Comparison of ENCODE assay signal across 13 cellular contexts in the genomic region with DNA sequence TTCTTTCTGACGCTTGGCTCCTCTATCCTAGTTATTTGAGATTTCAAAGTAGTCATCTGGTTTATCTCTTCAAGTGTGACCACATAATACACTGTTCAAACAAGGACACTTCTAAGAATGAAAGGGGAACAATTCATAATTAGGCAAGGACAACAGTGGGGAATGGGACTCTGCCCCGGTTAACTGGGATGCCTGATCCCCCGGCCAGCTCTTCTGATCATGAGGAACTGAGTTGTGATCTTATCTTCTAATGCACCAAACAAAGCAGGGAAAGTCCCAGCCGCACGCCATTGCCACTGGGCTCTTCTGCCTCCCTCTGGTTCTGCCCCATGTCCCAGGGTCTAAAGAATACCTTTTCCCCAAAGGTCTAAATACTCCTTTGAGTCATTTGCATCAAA.
DNase-seq lines count a peak whose midpoint lies in the region; ATAC-seq, FAIRE-seq and TF ChIP-seq lines count a peak whose summit lies in the region.
"Had no signal": no experiment of that assay in that cellular context is flagged by ENCODE, and none has a peak within 500 bp of the region (broad histone marks: within the 10 kb centered on the region; RNA-seq: fewer than 3 reads in every experiment).

No MANE protein-coding gene starts in this region.

- TF ChIP-seq EP300 in HepG2 (IDR thresholded peaks at IDR 0.05; ENCODE audit: low read depth in 2 of 2, low read length in 2 of 2) (peak in 1 of 2 experiments; percentile 49; a peak in 1 of 4 replicates), HepG2 (CRISPR knock-in tag; IDR thresholded peaks at IDR 0.05; ENCODE audit: borderline replicate concordance) (no peak), sigmoid colon (IDR thresholded peaks at IDR 0.05) (no peak)

- no peaks in the 10 kb centered on the region for H3K27me3 ChIP-seq in HepG2 (ENCODE audit: control insufficient read depth in 1 of 2, insufficient read depth in 2 of 2, low read length in 2 of 2)
- H3K27me3 ChIP-seq in right lobe of liver = no peaks in the 10 kb centered on the region
- no peaks in the 10 kb centered on the region for H3K27me3 ChIP-seq in sigmoid colon
- H3K27me3 ChIP-seq: suprapubic skin had no signal

- in situ Hi-C loops in HepG2 (cut with HindIII; ENCODE audit: extremely low pct_ligation_motif_present, low pct_unique_long_range_greater_than_20kb) = no loop called here

- H4K20me1 ChIP-seq in HepG2 (ENCODE audit: insufficient read depth, low read length) = no peaks in the 10 kb centered on the region

- peak overlapping the region; percentile 76 for H3K4me3 Mint-ChIP-seq in activated naive CD8-positive, alpha-beta T cell
- peak overlapping the region; percentile 76 to 80 for H3K4me3 Mint-ChIP-seq in stimulated activated naive CD8-positive, alpha-beta T cell treated with anti-CD3 and anti-CD28 coated beads, Interleukin-15, amount 100 ng/mL, for 72 hours

- H3K9ac ChIP-seq in HepG2 (ENCODE audit: insufficient read depth, low read depth, low read length) = peak overlapping the region; percentile 68

- H3K4me1 ChIP-seq in HepG2 (ENCODE audit: insufficient read depth, low read length) = peaks cover 97% of the 10 kb centered on the region
- H3K4me1 ChIP-seq in right lobe of liver = peaks cover 0 to 7% (median 3%) of the 10 kb centered on the region in 4 donors
- H3K4me1 ChIP-seq in sigmoid colon = peaks cover 0 to 18% (median 16%) of the 10 kb centered on the region in 4 donors

- H3K4me3 ChIP-seq in HepG2 (replicated peaks in 1 of 3; ENCODE audit: insufficient read depth in 1 of 3, low read depth in 2 of 3, low read length in 3 of 3) (peak overlapping the region; percentile 27 to 59 (median 34); a peak in 5 of 6 replicates), right lobe of liver (no peak overlapping the region), sigmoid colon (no peak overlapping the region)
- H3K4me3 ChIP-seq: suprapubic skin had no signal

- ATAC-seq in HepG2 (peak; percentile 32), right lobe of liver (no peak)
- peak; percentile 1 for ATAC-seq in stimulated activated naive CD8-positive, alpha-beta T cell treated with anti-CD3 and anti-CD28 coated beads, Interleukin-15, amount 100 ng/mL, for 72 hours

- peaks cover 70% of the 10 kb centered on the region for H3K4me1 Mint-ChIP-seq in activated naive CD8-positive, alpha-beta T cell (ENCODE audit: low read depth)
- H3K4me1 Mint-ChIP-seq in stimulated activated naive CD8-positive, alpha-beta T cell treated with anti-CD3 and anti-CD28 coated beads, Interleukin-15, amount 100 ng/mL, for 72 hours = peaks cover 92% of the 10 kb centered on the region

- H3K27ac Mint-ChIP-seq in activated naive CD8-positive, alpha-beta T cell = peak overlapping the region; percentile 95
- H3K27ac Mint-ChIP-seq in stimulated activated naive CD8-positive, alpha-beta T cell treated with anti-CD3 and anti-CD28 coated beads, Interleukin-15, amount 100 ng/mL, for 72 hours = peak overlapping the region; percentile 91 to 93

- H3K36me3 ChIP-seq in HepG2 (replicated peaks in 1 of 2; ENCODE audit: control insufficient read depth in 1 of 2, insufficient read depth in 2 of 2, low read length in 2 of 2) = no peaks in the 10 kb centered on the region; a peak in 1 of 5 replicates
- H3K36me3 ChIP-seq in right lobe of liver = no peaks in the 10 kb centered on the region
- H3K36me3 ChIP-seq in sigmoid colon = no peaks in the 10 kb centered on the region
- H3K36me3 ChIP-seq: suprapubic skin had no signal

- no peak for TF ChIP-seq POLR2A in HepG2 (IDR thresholded peaks at IDR 0.05; ENCODE audit: insufficient read depth in 1 of 2, low read depth in 2 of 2, low read length in 2 of 2)
- no peak for TF ChIP-seq POLR2A in right lobe of liver (IDR thresholded peaks at IDR 0.05)
- TF ChIP-seq POLR2A in sigmoid colon (IDR thresholded peaks at IDR 0.05) = no peak

- no peaks in the 10 kb centered on the region for H3K79me2 ChIP-seq in HepG2 (ENCODE audit: insufficient read depth, low read length)

- no peak overlapping the region for H2AFZ ChIP-seq in HepG2 (ENCODE audit: low read length)

- FAIRE-seq in HepG2 (lab: Jason Lieb, UNC) = peak; percentile 51
- FAIRE-seq: G401.6 had no signal

- peak; percentile 25 for TF ChIP-seq CTCF in HepG2 (CRISPR knock-in tag; IDR thresholded peaks at IDR 0.05)
- TF ChIP-seq CTCF in right lobe of liver (IDR thresholded peaks at IDR 0.05) = no peak
- no peak for TF ChIP-seq CTCF in sigmoid colon (IDR thresholded peaks at IDR 0.05)

- H3K27ac ChIP-seq in HepG2 (ENCODE audit: extremely low read length, insufficient read depth, low read length) (peak overlapping the region; percentile 79), right lobe of liver (no peak overlapping the region), sigmoid colon (no peak overlapping the region)
- H3K27ac ChIP-seq: suprapubic skin, VCaP had no signal

- H3K36me3 Mint-ChIP-seq in activated naive CD8-positive, alpha-beta T cell = no peaks in the 10 kb centered on the region

- WGBS in HepG2 (ENCODE audit: low lambda C conversion rate) = 2% methylated on average over 5 of the region's 5 CpGs
- WGBS in right lobe of liver (ENCODE audit: insufficient coverage, low coverage, low lambda C conversion rate, missing lambda C conversion rate) = 76% methylated on average over 3 of the region's 5 CpGs
- WGBS in sigmoid colon, 2 donors = 54 to 77% methylated on average over 5 of the region's 5 CpGs

- intact Hi-C loops in HepG2 (cut with micrococcal nuclease; ENCODE audit: unreplicated experiment) = loop anchor here (2.0 kb wide), 1 partner anchor 43 kb away; no protein-coding TSS in a partner anchor
- intact Hi-C loops in right lobe of liver (cut with DNase I) = no loop called here
- intact Hi-C loops in sigmoid colon (cut with DNase I) = no loop called here

- H3K9me3 Mint-ChIP-seq in activated naive CD8-positive, alpha-beta T cell (ENCODE audit: low read depth) = no peaks in the 10 kb centered on the region
- peaks cover 5 to 6% of the 10 kb centered on the region in 2 donors for H3K9me3 Mint-ChIP-seq in stimulated activated naive CD8-positive, alpha-beta T cell treated with anti-CD3 and anti-CD28 coated beads, Interleukin-15, amount 100 ng/mL, for 72 hours

- H3K4me2 ChIP-seq in HepG2 (ENCODE audit: low read depth, low read length) = peak overlapping the region; percentile 78

- TSS peak; percentile 64 for BruUV-seq in HepG2 (replicated peaks; lab: Mats Ljungman, UMichigan)

- DNase-seq in HepG2 (ENCODE audit: low spot score) (peak; percentile 56), right lobe of liver (no peak), OCI-M1 (lab: John Stamatoyannopoulos, UW) (peak; percentile 39), GOT3 (lab: John Stamatoyannopoulos, UW) (no peak), sigmoid colon (no peak), dermis blood vessel endothelial cell (no peak)
- no peak for DNase-seq in stimulated activated naive CD8-positive, alpha-beta T cell treated with anti-CD3 and anti-CD28 coated beads, Interleukin-15, amount 100 ng/mL, for 72 hours
- DNase-seq: effector CD4-positive, alpha-beta T cell; RPMI8226 had no signal

- H3K9me3 ChIP-seq in HepG2 (ENCODE audit: low read length) (no peaks in the 10 kb centered on the region), right lobe of liver (no peaks in the 10 kb centered on the region), sigmoid colon (no peaks in the 10 kb centered on the region)
- H3K9me3 ChIP-seq: suprapubic skin had no signal

- CTCF ChIA-PET in HepG2 (lab: Yijun Ruan, JAX; ENCODE audit: low intra/inter-chr PET ratio, low total read pairs) = no interaction called here

- POLR2A ChIA-PET in HepG2 (lab: Yijun Ruan, JAX) = interaction anchor here (0.7 to 9.3 kb wide), 31 partner anchors 8 to 318 kb away, joined by 3 to 97 read pairs (median 4); no protein-coding TSS in a partner anchor

- no peaks in the 10 kb centered on the region for H3K27me3 Mint-ChIP-seq in activated naive CD8-positive, alpha-beta T cell
- H3K27me3 Mint-ChIP-seq in stimulated activated naive CD8-positive, alpha-beta T cell treated with anti-CD3 and anti-CD28 coated beads, Interleukin-15, amount 100 ng/mL, for 72 hours = no peaks in the 10 kb centered on the region

- no peak for TF ChIP-seq RAD21 in HepG2 (CRISPR knock-in tag; IDR thresholded peaks at IDR 0.05)

TF ChIP-seq in HepG2, 621 proteins besides CTCF, POLR2A, EP300 and RAD21 (continues in another document):
- TF ChIP-seq, protein P1, sequence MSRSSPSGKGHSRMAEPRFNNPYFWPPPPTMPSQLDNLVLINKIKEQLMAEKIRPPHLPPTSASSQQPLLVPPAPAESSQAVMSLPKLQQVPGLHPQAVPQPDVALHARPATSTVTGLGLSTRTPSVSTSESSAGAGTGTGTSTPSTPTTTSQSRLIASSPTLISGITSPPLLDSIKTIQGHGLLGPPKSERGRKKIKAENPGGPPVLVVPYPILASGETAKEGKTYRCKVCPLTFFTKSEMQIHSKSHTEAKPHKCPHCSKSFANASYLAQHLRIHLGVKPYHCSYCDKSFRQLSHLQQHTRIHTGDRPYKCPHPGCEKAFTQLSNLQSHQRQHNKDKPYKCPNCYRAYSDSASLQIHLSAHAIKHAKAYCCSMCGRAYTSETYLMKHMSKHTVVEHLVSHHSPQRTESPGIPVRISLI (CRISPR knock-in tag; IDR thresholded peaks at IDR 0.05; ENCODE audit: borderline replicate concordance) = no peak
- TF ChIP-seq ZNF816 (CRISPR knock-in tag; IDR thresholded peaks at IDR 0.05; ENCODE audit: borderline replicate concordance) (no peak), ZFY (CRISPR knock-in tag; IDR thresholded peaks at IDR 0.05) (0 out of 2 replicates have a peak, but pooled peaks have one; percentile 2), ZNF350 (CRISPR knock-in tag; IDR thresholded peaks at IDR 0.05; ENCODE audit: borderline replicate concordance, low read depth) (no peak), HOXA5 (CRISPR knock-in tag; IDR thresholded peaks at IDR 0.05) (no peak), ZNF225 (CRISPR knock-in tag; IDR thresholded peaks at IDR 0.05) (no peak), ZNF543 (CRISPR knock-in tag; IDR thresholded peaks at IDR 0.05) (no peak), ZBTB21 (CRISPR knock-in tag; IDR thresholded peaks at IDR 0.05) (no peak)
- TF ChIP-seq, protein P2, sequence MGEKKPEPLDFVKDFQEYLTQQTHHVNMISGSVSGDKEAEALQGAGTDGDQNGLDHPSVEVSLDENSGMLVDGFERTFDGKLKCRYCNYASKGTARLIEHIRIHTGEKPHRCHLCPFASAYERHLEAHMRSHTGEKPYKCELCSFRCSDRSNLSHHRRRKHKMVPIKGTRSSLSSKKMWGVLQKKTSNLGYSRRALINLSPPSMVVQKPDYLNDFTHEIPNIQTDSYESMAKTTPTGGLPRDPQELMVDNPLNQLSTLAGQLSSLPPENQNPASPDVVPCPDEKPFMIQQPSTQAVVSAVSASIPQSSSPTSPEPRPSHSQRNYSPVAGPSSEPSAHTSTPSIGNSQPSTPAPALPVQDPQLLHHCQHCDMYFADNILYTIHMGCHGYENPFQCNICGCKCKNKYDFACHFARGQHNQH (CRISPR knock-in tag; IDR thresholded peaks at IDR 0.05) = no peak

Comparison
In these comparisons a context has a peak if more than half of its experiments do, and no peak if none do; other contexts are left out.
1. ATAC-seq: peak in HepG2 (single experiment) and stimulated activated naive CD8-positive, alpha-beta T cell treated with anti-CD3 and anti-CD28 coated beads, Interleukin-15, amount 100 ng/mL, for 72 hours (single experiment); none in right lobe of liver (0 of 4).
2. DNase-seq: peak in HepG2 (single experiment) and OCI-M1 (single experiment); none in right lobe of liver (0 of 3), stimulated activated naive CD8-positive, alpha-beta T cell treated with anti-CD3 and anti-CD28 coated beads, Interleukin-15, amount 100 ng/mL, for 72 hours (0 of 2), GOT3 (single experiment), sigmoid colon (single experiment) and dermis blood vessel endothelial cell (single experiment).
3. H3K4me3 ChIP-seq: peak in HepG2 (3 of 3); none in right lobe of liver (0 of 3) and sigmoid colon (0 of 4).